26 cellular contexts compared by ENCODE assay signal in the genomic region with DNA sequence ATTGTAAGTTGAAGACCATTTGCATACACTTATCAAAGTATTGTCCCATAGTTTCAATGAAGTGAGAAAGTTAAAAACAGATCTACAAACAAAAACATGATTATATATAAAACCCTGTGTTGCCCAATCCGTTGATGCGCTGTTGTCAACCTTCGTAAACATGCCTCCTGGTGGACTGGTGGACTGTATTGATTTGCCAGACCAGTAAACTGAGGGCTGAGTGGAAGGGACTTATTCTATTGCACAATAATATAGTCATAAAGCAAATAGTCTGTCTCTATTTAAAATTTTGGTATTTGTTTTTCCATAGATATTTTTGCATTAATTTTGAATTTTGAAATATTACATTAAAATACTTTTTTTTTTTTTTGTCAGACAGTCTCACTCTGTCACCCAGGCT.
"Had no signal": no experiment of that assay in that cellular context is flagged by ENCODE, and none has a peak within 500 bp of the region (broad histone marks: within the 10 kb centered on the region; RNA-seq: fewer than 3 reads in every experiment).

No MANE protein-coding gene starts in this region.

- H3K9me3 ChIP-seq: colonic mucosa, esophagus squamous epithelium, gastrocnemius medialis, lower lobe of right lung, mucosa of descending colon had no signal

- FAIRE-seq: endometrium, islet of Langerhans, keratinocyte had no signal

- H3K4me3 ChIP-seq: colonic mucosa, esophagus squamous epithelium, gastrocnemius medialis, heart right ventricle, left ventricle myocardium inferior, lower lobe of right lung, mucosa of descending colon had no signal

- H3K27ac ChIP-seq: colonic mucosa, epithelial cell of prostate, esophagus squamous epithelium, gastrocnemius medialis, heart right ventricle, left ventricle myocardium inferior, lower lobe of right lung had no signal

- H3K4me1 ChIP-seq: colonic mucosa, esophagus squamous epithelium, gastrocnemius medialis, heart right ventricle, left ventricle myocardium inferior, lower lobe of right lung had no signal

- H3K27me3 ChIP-seq: colonic mucosa, esophagus squamous epithelium, gastrocnemius medialis, heart right ventricle had no signal

- H3K36me3 ChIP-seq: colonic mucosa, esophagus squamous epithelium, gastrocnemius medialis, heart right ventricle, left ventricle myocardium inferior, lower lobe of right lung had no signal

- DNase-seq: colonic mucosa; cortex of kidney; effector CD8-positive, alpha-beta T cell; effector memory CD8-positive, alpha-beta T cell; endodermal cell; erythroblast; esophagus squamous epithelium; foreskin fibroblast; foreskin melanocyte; gastrocnemius medialis; glutamatergic neuron; head of caudate nucleus; heart right ventricle; hippocampal formation; left cardiac atrium; left ventricle myocardium inferior; lower lobe of right lung; mesenchymal stem cell; mucosa of descending colon; naive B cell; naive thymus-derived CD8-positive, alpha-beta T cell had no signal

- ATAC-seq: effector memory CD8-positive, alpha-beta T cell; esophagus mucosa; gastrocnemius medialis; heart right ventricle; left cardiac atrium; lower lobe of right lung; mucosa of descending colon; naive thymus-derived CD8-positive, alpha-beta T cell had no signal
